ENCODE assay signal across 8 cellular contexts in the genomic region with DNA sequence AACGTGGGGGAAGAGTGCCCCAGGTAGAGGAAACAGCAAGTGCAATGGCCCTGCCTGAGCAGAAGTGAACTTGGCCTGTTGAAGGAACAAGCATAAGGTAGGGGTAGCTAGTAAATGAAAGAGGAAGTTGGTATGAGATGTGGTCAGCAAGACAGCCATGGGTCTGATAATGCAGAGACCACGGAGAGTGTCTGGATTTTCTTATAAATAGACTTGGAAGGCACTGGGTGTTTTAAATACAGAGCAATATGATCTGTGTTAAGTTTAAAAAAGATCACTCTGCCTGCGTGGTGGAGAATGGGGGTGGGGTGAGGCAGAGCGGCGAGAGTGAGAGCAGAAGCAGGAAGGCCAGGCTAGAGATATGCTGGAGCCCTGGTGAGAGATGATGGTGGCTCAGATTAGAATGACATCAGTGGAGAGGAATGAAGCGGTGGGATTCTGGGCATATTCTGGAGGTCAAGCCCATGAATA. TPM values are rescaled to one million over a fixed set of nuclear protein-coding genes. Genes with fewer than 3 reads are reported as not detected.
DNase-seq lines count a peak whose midpoint lies in the region; ATAC-seq lines count a peak whose summit lies in the region.

No MANE protein-coding gene starts in this region.

- H3K4me3 ChIP-seq in SJCRH30 (no peak overlapping the region), ectodermal cell (ENCODE audit: insufficient read depth, low read depth, low read length) (no peak overlapping the region)

- DNase-seq in Ammon's horn (ENCODE audit: low spot score) (peak; percentile 69), SJCRH30 (peak; percentile 45 to 47), occipital lobe (lab: John Stamatoyannopoulos, UW) (peak; percentile 23), SHP77 treated with DMSO at 0.1 percent for 48 hours (lab: John Stamatoyannopoulos, UW) (no peak), NCI-H1694 treated with DMSO at 0.1 percent for 48 hours (lab: John Stamatoyannopoulos, UW) (no peak)

- H3K27me3 ChIP-seq in SJCRH30 (no peaks in the 10 kb centered on the region), ectodermal cell (ENCODE audit: control insufficient read depth, insufficient read depth, low read length, poor library complexity, severe bottlenecking) (peaks cover 18% of the 10 kb centered on the region)

- H3K36me3 ChIP-seq in SJCRH30 = peaks cover 38% of the 10 kb centered on the region
- no peaks in the 10 kb centered on the region for H3K36me3 ChIP-seq in ectodermal cell (ENCODE audit: control insufficient read depth, insufficient read depth, low read length)

- H3K4me1 ChIP-seq in SJCRH30 (peaks cover 20% of the 10 kb centered on the region), ectodermal cell (ENCODE audit: control insufficient read depth, insufficient read depth, low read length) (no peaks in the 10 kb centered on the region)

- H3K27ac ChIP-seq in SJCRH30 (peak overlapping the region; percentile 21), ectodermal cell (ENCODE audit: insufficient read depth, low read depth, low read length, poor library complexity, severe bottlenecking) (peak overlapping the region; percentile 16)

- H3K9me3 ChIP-seq in SJCRH30 (replicated peaks) (0 out of 2 replicates have a peak, but pooled peaks cover 4% of the 10 kb centered on the region), ectodermal cell (ENCODE audit: control insufficient read depth, low read length) (no peaks in the 10 kb centered on the region)

- ATAC-seq in GM19023 (IDR thresholded peaks at IDR 0.05; ENCODE audit: unreplicated experiment) (peak; percentile 73), HG03066 (IDR thresholded peaks at IDR 0.05; ENCODE audit: low read depth, unreplicated experiment) (peak; percentile 87)

- 49 to 51% methylated on average over 6 of the region's 6 CpGs for whole genome bisulfite sequencing in ectodermal cell, 2 experiments

RNA-seq across cellular contexts. Expression of gene ADAM19, which starts 4.2 kb away (rescaled TPM):
- 45.1 and 50.0 TPM in 2 replicates for total RNA-seq in SJCRH30 (2014; rRNA removed; shearing (Covaris generic))
- 23.2 TPM for polyA plus RNA-seq in ectodermal cell (2013, experiment 1 of 4)
- 27.2 TPM for polyA plus RNA-seq in ectodermal cell (2013, experiment 2 of 4)
- polyA plus RNA-seq in ectodermal cell (2013, experiment 3 of 4) = 18.4 TPM
- polyA plus RNA-seq in ectodermal cell (2013, experiment 4 of 4) = 21.5 TPM
- total RNA-seq in occipital lobe = 13.4 TPM

Comparison
In these comparisons a context has a peak if more than half of its experiments do, and no peak if none do; other contexts are left out.
1. DNase-seq: peak in Ammon's horn (single experiment), SJCRH30 (2 of 2) and occipital lobe (single experiment); none in SHP77 treated with DMSO at 0.1 percent for 48 hours (single experiment) and NCI-H1694 treated with DMSO at 0.1 percent for 48 hours (single experiment).